17 cellular contexts compared by ENCODE assay signal in the genomic region with DNA sequence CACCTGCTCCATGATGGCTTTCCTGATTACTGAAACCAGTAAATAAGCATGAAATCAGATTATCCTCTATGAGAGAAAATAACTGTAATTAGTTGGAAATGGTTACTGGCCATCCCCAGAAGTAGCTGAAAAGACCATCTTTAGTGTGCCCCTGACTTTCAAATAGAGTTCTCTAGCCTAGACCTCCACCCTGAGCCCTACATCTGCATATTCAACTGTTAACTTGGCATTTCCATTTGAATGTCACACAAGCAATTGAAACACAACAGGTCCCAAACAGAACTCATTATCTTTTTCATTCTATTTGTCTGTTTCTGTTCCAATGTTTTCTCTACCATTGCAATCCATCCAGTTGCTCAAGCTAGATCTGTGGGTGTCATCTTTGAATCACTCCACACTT.
DNase-seq lines count a peak whose midpoint lies in the region; ATAC-seq, FAIRE-seq and TF ChIP-seq lines count a peak whose summit lies in the region.
"Had no signal": no experiment of that assay in that cellular context is flagged by ENCODE, and none has a peak within 500 bp of the region (broad histone marks: within the 10 kb centered on the region; RNA-seq: fewer than 3 reads in every experiment).

No MANE protein-coding gene starts in this region.

- H4K20me1 ChIP-seq in GM23338 (replicated peaks; ENCODE audit: insufficient read depth) (no peaks in the 10 kb centered on the region), H1 (replicated peaks in 1 of 2; ENCODE audit: control insufficient read depth in 1 of 2, insufficient read depth in 2 of 2, low read length in 2 of 2) (no peaks in the 10 kb centered on the region)
- H4K20me1 ChIP-seq: BLaER1 had no signal

- POLR2A ChIA-PET in H1 (lab: Charles Lee; ENCODE audit: partially characterized antibody) = no interaction called here

- H3K27ac ChIP-seq in GM23338 (ENCODE audit: low read depth) = no peak overlapping the region
- peak overlapping the region; percentile 49; the same call in 1 of the 2 replicates for H3K27ac ChIP-seq in HUES64 (ENCODE audit: low read depth, low read length)
- no peak overlapping the region for H3K27ac ChIP-seq in H1 (ENCODE audit: low read depth, low read length)
- H3K27ac ChIP-seq in testis = no peak overlapping the region
- no peak overlapping the region for H3K27ac ChIP-seq in gastroesophageal sphincter
- H3K27ac ChIP-seq: BLaER1, GM23248, KMS-11 had no signal

- TF ChIP-seq EP300 in H1 (IDR thresholded peaks at IDR 0.05; ENCODE audit: borderline replicate concordance in 1 of 2, low read depth in 2 of 2, low read length in 2 of 2) (no peak), gastroesophageal sphincter (IDR thresholded peaks at IDR 0.05) (no peak)

- H3K9ac ChIP-seq in HUES64 (ENCODE audit: low read depth, low read length) = no peak overlapping the region
- no peak overlapping the region for H3K9ac ChIP-seq in H1 (replicated peaks in 1 of 4; ENCODE audit: extremely low read depth in 1 of 4, low read depth in 3 of 4, low read length in 3 of 4)
- H3K9ac ChIP-seq: BLaER1, GM23248, KMS-11 had no signal

- H4K91ac ChIP-seq in H1 (replicated peaks; ENCODE audit: insufficient read length, low read length) = no peak overlapping the region

- no peaks in the 10 kb centered on the region for H3K9me2 ChIP-seq in GM23338 (ENCODE audit: insufficient read depth)

- no peak overlapping the region for H2BK12ac ChIP-seq in H1 (ENCODE audit: low read depth, low read length)

- H2BK20ac ChIP-seq in H1 (ENCODE audit: low read length) = no peak overlapping the region

- peak overlapping the region; percentile 56 for H3K4me2 ChIP-seq in GM23338
- H3K4me2 ChIP-seq in H1 (ENCODE audit: insufficient read depth in 1 of 2, low read depth in 2 of 2, low read length in 2 of 2) = peak overlapping the region in 1 of 2 experiments; percentile 45; a peak in 1 of 4 replicates
- H3K4me2 ChIP-seq: BLaER1, KMS-11 had no signal

- no peak overlapping the region for H3K4ac ChIP-seq in H1 (replicated peaks; ENCODE audit: insufficient read length, low read depth, low read length)

- no peaks in the 10 kb centered on the region; the same call in 2 of the 3 replicates for H3K9me3 Mint-ChIP-seq in GM23338
- H3K9me3 Mint-ChIP-seq in mesothelial cell of epicardium = peaks cover 3% of the 10 kb centered on the region

- H3K9me3 ChIP-seq in HUES64 (ENCODE audit: insufficient read depth, low read depth, low read length) (no peaks in the 10 kb centered on the region), H1 (ENCODE audit: insufficient read depth in 2 of 2, low read depth in 1 of 2, low read length in 1 of 2) (no peaks in the 10 kb centered on the region), testis (no peaks in the 10 kb centered on the region), gastroesophageal sphincter (no peaks in the 10 kb centered on the region)
- H3K9me3 ChIP-seq: BLaER1 had no signal

- H2BK15ac ChIP-seq in H1 (ENCODE audit: low read length) = no peak overlapping the region

- intact Hi-C loops in testis (cut with DNase I; ENCODE audit: low total_unique reads) = no loop called here

- TF ChIP-seq CTCF in GM23338 (conservative IDR thresholded peaks at IDR 0.05; ENCODE audit: low read depth in 2 of 2) (no peak), H1 (IDR thresholded peaks at IDR 0.05; ENCODE audit: control extremely low read depth in 1 of 3, insufficient read depth in 1 of 3, low read depth in 1 of 3, low read length in 3 of 3) (no peak), testis (IDR thresholded peaks at IDR 0.05) (no peak), mesothelial cell of epicardium (IDR thresholded peaks at IDR 0.05; ENCODE audit: unreplicated experiment) (no peak), gastroesophageal sphincter (IDR thresholded peaks at IDR 0.05) (no peak)

- H3K79me1 ChIP-seq in H1 (ENCODE audit: low read depth, low read length) = no peaks in the 10 kb centered on the region

- no peak overlapping the region for H3K23ac ChIP-seq in H1 (ENCODE audit: insufficient read length)

- H4K5ac ChIP-seq in H1 (ENCODE audit: insufficient read length, low read depth, low read length) = peak overlapping the region; percentile 80

- peaks cover 28% of the 10 kb centered on the region for H3K4me1 Mint-ChIP-seq in GM23338
- no peaks in the 10 kb centered on the region for H3K4me1 Mint-ChIP-seq in mesothelial cell of epicardium
- H3K4me1 Mint-ChIP-seq: CD4-positive, CD25-positive, alpha-beta regulatory T cell had no signal

- H4K8ac ChIP-seq in H1 (ENCODE audit: extremely low read depth, insufficient read depth, low read length) = no peak overlapping the region

- no peak overlapping the region for H2BK120ac ChIP-seq in H1 (replicated peaks; ENCODE audit: low read depth, low read length)

- H3K27me3 ChIP-seq in GM23338 (ENCODE audit: insufficient read depth) (no peaks in the 10 kb centered on the region), HUES64 (ENCODE audit: insufficient read depth, low read length) (no peaks in the 10 kb centered on the region), H1 (replicated peaks in 1 of 4; ENCODE audit: control insufficient read depth in 3 of 4, extremely low read depth in 1 of 4, insufficient read depth in 3 of 4, low read length in 3 of 4) (no peaks in the 10 kb centered on the region), testis (no peaks in the 10 kb centered on the region), gastroesophageal sphincter (no peaks in the 10 kb centered on the region)

- peak; percentile 91 for FAIRE-seq in H1 (lab: Jason Lieb, UNC)
- FAIRE-seq: HepG2 had no signal

- H3K79me2 ChIP-seq in GM23338 (replicated peaks; ENCODE audit: insufficient read depth) (no peaks in the 10 kb centered on the region), H1 (ENCODE audit: control insufficient read depth in 1 of 2, insufficient read depth in 2 of 2, low read length in 2 of 2) (no peaks in the 10 kb centered on the region)

- no peaks in the 10 kb centered on the region for H3F3A ChIP-seq in GM23338 (replicated peaks; ENCODE audit: low read depth)

- H2BK5ac ChIP-seq in H1 (ENCODE audit: low read depth, low read length) = peak overlapping the region; percentile 39; the same call in 1 of the 2 replicates

- no peak for TF ChIP-seq RAD21 in H1 (IDR thresholded peaks at IDR 0.05 in 1 of 2, conservative IDR thresholded peaks at IDR 0.05 in 1 of 2; ENCODE audit: low read depth in 2 of 2, low read length in 2 of 2)

- TF ChIP-seq POLR2A in H1 (IDR thresholded peaks at IDR 0.05; ENCODE audit: control extremely low read depth in 1 of 2, low read depth in 2 of 2, low read length in 2 of 2) (no peak), testis (IDR thresholded peaks at IDR 0.05) (no peak), gastroesophageal sphincter (IDR thresholded peaks at IDR 0.05) (no peak)

- H3K4me3 Mint-ChIP-seq in GM23338 (no peak overlapping the region), mesothelial cell of epicardium (no peak overlapping the region)
- H3K4me3 Mint-ChIP-seq: CD4-positive, CD25-positive, alpha-beta regulatory T cell had no signal

- H3K4me1 ChIP-seq in GM23338 (ENCODE audit: insufficient read depth) (peaks cover 25% of the 10 kb centered on the region), HUES64 (ENCODE audit: insufficient read depth, low read length) (peaks cover 12% of the 10 kb centered on the region; the same call in 1 of the 2 replicates), H1 (replicated peaks in 1 of 4; ENCODE audit: control insufficient read depth in 3 of 4, insufficient read depth in 4 of 4, low read length in 3 of 4) (peaks cover 0 to 9% (median 1%) of the 10 kb centered on the region in 4 experiments; a peak in 1 of 7 replicates), testis (no peaks in the 10 kb centered on the region), gastroesophageal sphincter (no peaks in the 10 kb centered on the region)
- H3K4me1 ChIP-seq: BLaER1 had no signal

- ATAC-seq in GM23338 (peak; percentile 79), gastroesophageal sphincter (no peak)
- ATAC-seq: HCT116, HepG2 had no signal

- H3K14ac ChIP-seq in H1 (ENCODE audit: insufficient read length) = no peak overlapping the region

- no peak overlapping the region for H3K4me3 ChIP-seq in GM23338
- H3K4me3 ChIP-seq in HUES64 (ENCODE audit: low read length) = no peak overlapping the region
- H3K4me3 ChIP-seq in H1 (ENCODE audit: extremely low read depth in 1 of 4, insufficient read depth in 2 of 4, low read depth in 3 of 4, low read length in 4 of 4) = no peak overlapping the region
- H3K4me3 ChIP-seq in testis = no peak overlapping the region
- H3K4me3 ChIP-seq in gastroesophageal sphincter = no peak overlapping the region
- H3K4me3 ChIP-seq: BLaER1, GM23248 had no signal

- H3K18ac ChIP-seq in H1 (ENCODE audit: extremely low read depth, low read length) = no peak overlapping the region

- H3K56ac ChIP-seq in H1 (replicated peaks; ENCODE audit: insufficient read length, low read depth, low read length) = no peak overlapping the region

- no peaks in the 10 kb centered on the region for H3K23me2 ChIP-seq in H1 (ENCODE audit: low read depth, low read length)

- CTCF ChIA-PET in H1 (lab: Charles Lee; ENCODE audit: partially characterized antibody) = no interaction called here

- H3K27ac Mint-ChIP-seq in GM23338 (peak overlapping the region; percentile 49; the same call in 1 of the 2 replicates), mesothelial cell of epicardium (no peak overlapping the region)
- H3K27ac Mint-ChIP-seq: CD4-positive, CD25-positive, alpha-beta regulatory T cell had no signal

- H3K36me3 Mint-ChIP-seq in GM23338 (ENCODE audit: low read depth) = 0 out of 3 replicates have a peak, but pooled peaks cover 5% of the 10 kb centered on the region
- no peaks in the 10 kb centered on the region for H3K36me3 Mint-ChIP-seq in mesothelial cell of epicardium
- H3K36me3 Mint-ChIP-seq: CD4-positive, CD25-positive, alpha-beta regulatory T cell had no signal

- H3K27me3 Mint-ChIP-seq in GM23338 (ENCODE audit: insufficient read depth, low read depth, poor library complexity) = peaks cover 3% of the 10 kb centered on the region
- H3K27me3 Mint-ChIP-seq in mesothelial cell of epicardium (ENCODE audit: low read depth) = no peaks in the 10 kb centered on the region
- H3K27me3 Mint-ChIP-seq: CD4-positive, CD25-positive, alpha-beta regulatory T cell had no signal

- no peaks in the 10 kb centered on the region for H3K36me3 ChIP-seq in GM23338 (ENCODE audit: insufficient read depth)
- no peaks in the 10 kb centered on the region for H3K36me3 ChIP-seq in HUES64 (ENCODE audit: insufficient read depth, low read length)
- no peaks in the 10 kb centered on the region for H3K36me3 ChIP-seq in H1 (ENCODE audit: control insufficient read depth in 2 of 4, insufficient read depth in 4 of 4, low read length in 3 of 4)
- H3K36me3 ChIP-seq in testis (ENCODE audit: low read depth, missing control alignments) = no peaks in the 10 kb centered on the region
- H3K36me3 ChIP-seq in gastroesophageal sphincter = no peaks in the 10 kb centered on the region
- H3K36me3 ChIP-seq: BLaER1 had no signal

- H2AFZ ChIP-seq in GM23338 = no peak overlapping the region
- H2AFZ ChIP-seq in H1 (ENCODE audit: low read length) = no peak overlapping the region
- H2AFZ ChIP-seq: GM23248 had no signal

- no peak overlapping the region for H2AK5ac ChIP-seq in H1 (ENCODE audit: low read depth, low read length)

- DNase-seq in GM23338 (ENCODE audit: low spot score) = peak; percentile 44
- no peak for DNase-seq in H1 (ENCODE audit: low read depth in 1 of 2, low spot score in 2 of 2)
- peak; percentile 10 for DNase-seq in iPS-NIHi11 (ENCODE audit: low spot score)
- no peak for DNase-seq in testis
- DNase-seq in mesothelial cell of epicardium (ENCODE audit: low spot score in 2 of 2, unreplicated experiment in 2 of 2) = no peak
- DNase-seq in AG20443 (ENCODE audit: low spot score) = no peak
- DNase-seq: AML-193; CD4-positive, CD25-positive, alpha-beta regulatory T cell; DMS53; GF-D8; GM23248 had no signal

Comparison
In these comparisons a context has a peak if more than half of its experiments do, and no peak if none do; other contexts are left out.
1. DNase-seq: peak in GM23338 (single experiment) and iPS-NIHi11 (single experiment); none in H1 (0 of 2), testis (single experiment), mesothelial cell of epicardium (0 of 2) and AG20443 (single experiment).